In genomic region chr7:192035-192649, GRCh38 we compare ENCODE assay signal across 8 cellular contexts. TPM values are rescaled to one million over a fixed set of nuclear protein-coding genes. Genes with fewer than 3 reads are reported as not detected.
DNase-seq lines count a peak whose midpoint lies in the region; FAIRE-seq and TF ChIP-seq lines count a peak whose summit lies in the region.

TSS of gene FAM20C (plus strand) at chr7:192571. CDS start at chr7:193200, 629 bp downstream.

- H3K36me3 ChIP-seq in bronchial epithelial cell (ENCODE audit: control insufficient read depth, insufficient read depth, low read length) = peaks cover 2% of the 10 kb centered on the region
- H3K36me3 ChIP-seq in iPS-18a (ENCODE audit: control insufficient read depth, low read depth, low read length) = peaks cover 12% of the 10 kb centered on the region

- H3K27me3 ChIP-seq in bronchial epithelial cell (ENCODE audit: control insufficient read depth, insufficient read depth, low read length) (peaks cover 3% of the 10 kb centered on the region), iPS-18a (ENCODE audit: control insufficient read depth, insufficient read depth, low read length) (peaks cover 11% of the 10 kb centered on the region)

- TF ChIP-seq CTCF in AG10803 (conservative IDR thresholded peaks at IDR 0.05; ENCODE audit: low read length) (no peak), bronchial epithelial cell (IDR thresholded peaks at IDR 0.05; ENCODE audit: insufficient read depth, low read length, severe bottlenecking) (no peak)

- peak; percentile 84 for DNase-seq in AG10803 (ENCODE audit: low read depth)
- DNase-seq in T-helper 22 cell (ENCODE audit: low read depth) = peak; percentile 18
- DNase-seq in bronchial epithelial cell (ENCODE audit: low read depth) = peak; percentile 47
- DNase-seq in renal cortical epithelial cell (ENCODE audit: low read depth) = peak; percentile 49
- DNase-seq in NCI-H510A treated with DMSO at 0.1 percent for 48 hours (lab: John Stamatoyannopoulos, UW) = no peak
- no peak for DNase-seq in DMS153 treated with DMSO at 0.1 percent for 48 hours (lab: John Stamatoyannopoulos, UW; ENCODE audit: unreplicated experiment)

- no peaks in the 10 kb centered on the region for H3K9me3 ChIP-seq in iPS-18a (ENCODE audit: control insufficient read depth, low read depth, low read length)

- H3K4me1 ChIP-seq in iPS-18a (ENCODE audit: control insufficient read depth, low read depth, low read length) = peaks cover 34% of the 10 kb centered on the region

- H3K4me3 ChIP-seq in AG10803 (ENCODE audit: low read length) (peak within 1 kb of the TSS; percentile 83), bronchial epithelial cell (ENCODE audit: low read depth, low read length) (peak within 1 kb of the TSS; percentile 43), iPS-18a (ENCODE audit: low read length) (peak within 1 kb of the TSS; percentile 75)

- peak within 1 kb of the TSS; percentile 35 for H3K9ac ChIP-seq in iPS-18a (ENCODE audit: low read length)

- FAIRE-seq in bronchial epithelial cell (lab: Jason Lieb, UNC) = no peak

- TF ChIP-seq EP300 in Ishikawa (IDR thresholded peaks at IDR 0.05; ENCODE audit: borderline replicate concordance) = no peak

- no peak for TF ChIP-seq RAD21 in Ishikawa (IDR thresholded peaks at IDR 0.05; ENCODE audit: low read depth)

- H3K27ac ChIP-seq in iPS-18a (ENCODE audit: low read length) = no peak within 1 kb of the TSS

TF ChIP-seq in Ishikawa, 13 proteins besides CTCF, POLR2A, EP300 and RAD21:
- TF ChIP-seq NFIC (IDR thresholded peaks at IDR 0.05) (peak; percentile 67; the same call in 1 of the 2 replicates), CEBPB (IDR thresholded peaks at IDR 0.05) (no peak), FOXM1 (IDR thresholded peaks at IDR 0.05; ENCODE audit: borderline replicate concordance, low read depth) (no peak), TCF12 (IDR thresholded peaks at IDR 0.05; ENCODE audit: low read depth) (peak; percentile 27; the same call in 1 of the 2 replicates), MAX (IDR thresholded peaks at IDR 0.05) (peak; percentile 56; the same call in 1 of the 2 replicates), TAF1 (IDR thresholded peaks at IDR 0.05; ENCODE audit: low read depth) (0 out of 2 replicates have a peak, but pooled peaks have one; percentile 9)

RNA-seq across cellular contexts. Expression of gene FAM20C, which starts in this region (rescaled TPM):
- 1.3 and 2.4 TPM in 2 replicates for total RNA-seq in bronchial epithelial cell
- 34.9 and 119 TPM in 2 replicates for total RNA-seq in renal cortical epithelial cell

Comparison
In these comparisons a context has a peak if more than half of its experiments do, and no peak if none do; other contexts are left out.
1. RNA of gene FAM20C (total RNA-seq): 34.9 to 119 TPM in renal cortical epithelial cell; 1.3 to 2.4 TPM in bronchial epithelial cell; every median in the first group is over 10 times any median in the second.
2. DNase-seq: peak in AG10803 (single experiment), T-helper 22 cell (single experiment), bronchial epithelial cell (single experiment) and renal cortical epithelial cell (single experiment); none in NCI-H510A treated with DMSO at 0.1 percent for 48 hours (single experiment) and DMS153 treated with DMSO at 0.1 percent for 48 hours (single experiment).
3. Peak in every context shown above with its lines, with median percentiles within 50 percentile points of each other: H3K4me3 ChIP-seq.